18 cellular contexts compared by ENCODE assay signal in genomic region chr1:77228836-77229235, GRCh38. TPM values are rescaled to one million over a fixed set of nuclear protein-coding genes. Genes with fewer than 3 reads are reported as not detected.
DNase-seq lines count a peak whose midpoint lies in the region; TF ChIP-seq lines count a peak whose summit lies in the region.
"Had no signal": no experiment of that assay in that cellular context is flagged by ENCODE, and none has a peak within 500 bp of the region (broad histone marks: within the 10 kb centered on the region; RNA-seq: fewer than 3 reads in every experiment).

No MANE protein-coding gene starts in this region.

- no peak overlapping the region for H3K4me2 ChIP-seq in neuronal stem cell (ENCODE audit: insufficient read depth, low read length, poor library complexity, severe bottlenecking)
- H3K4me2 ChIP-seq: GM23338 had no signal

- no peak overlapping the region for H4K91ac ChIP-seq in neuronal stem cell (ENCODE audit: low read depth, low read length, poor library complexity)

- no peaks in the 10 kb centered on the region for H3K4me1 ChIP-seq in neuronal stem cell (ENCODE audit: control insufficient read depth in 2 of 2, insufficient read depth in 1 of 2, low read depth in 1 of 2, low read length in 2 of 2)
- H3K4me1 ChIP-seq in left ventricle myocardium inferior: no peaks in the 10 kb centered on the region
- H3K4me1 ChIP-seq: SJCRH30 had no signal

- no peak overlapping the region for H2BK120ac ChIP-seq in neuronal stem cell (ENCODE audit: low read depth, low read length)

- peaks cover 0 to 5% of the 10 kb centered on the region in 2 donors for H3K9me3 ChIP-seq in neuronal stem cell (replicated peaks in 1 of 2; ENCODE audit: control insufficient read depth in 2 of 2, insufficient read depth in 1 of 2, low read depth in 1 of 2, low read length in 2 of 2)
- peaks cover 10% of the 10 kb centered on the region for H3K9me3 ChIP-seq in left ventricle myocardium inferior (replicated peaks)
- H3K9me3 ChIP-seq: SJCRH30 had no signal

- H3K27ac Mint-ChIP-seq in Calu3 (ENCODE audit: unreplicated experiment) (peak overlapping the region; percentile 65), progenitor cell of endocrine pancreas (peak overlapping the region; percentile 62)
- H3K27ac Mint-ChIP-seq: B cell; CD4-positive, CD25-positive, alpha-beta regulatory T cell; GM23338 had no signal

- H3K27me3 ChIP-seq in neuronal stem cell (ENCODE audit: control insufficient read depth in 3 of 3, insufficient read depth in 3 of 3, low read depth in 1 of 3, low read length in 3 of 3) (no peaks in the 10 kb centered on the region), left ventricle myocardium inferior (ENCODE audit: low read depth) (no peaks in the 10 kb centered on the region)
- H3K27me3 ChIP-seq: SJCRH30 had no signal

- no peak overlapping the region for H2AK5ac ChIP-seq in neuronal stem cell (ENCODE audit: low read depth, low read length)

- H3K27me3 Mint-ChIP-seq in Calu3 (ENCODE audit: unreplicated experiment) (no peaks in the 10 kb centered on the region), progenitor cell of endocrine pancreas (no peaks in the 10 kb centered on the region)
- H3K27me3 Mint-ChIP-seq: CD4-positive, CD25-positive, alpha-beta regulatory T cell had no signal

- intact Hi-C loops in Calu3 (cut with micrococcal nuclease; ENCODE audit: unreplicated experiment): loop anchor here (10.0 kb wide), 1 partner anchor 306 kb away; no protein-coding TSS in a partner anchor
- intact Hi-C loops in left ventricle myocardium inferior (cut with micrococcal nuclease): no loop called here

- H3K23ac ChIP-seq in neuronal stem cell (ENCODE audit: low read depth, low read length, poor library complexity): no peak overlapping the region

- no peak overlapping the region for H2AFZ ChIP-seq in neuronal stem cell (ENCODE audit: low read length)
- H2AFZ ChIP-seq: GM23338 had no signal

- no peak overlapping the region for H2BK5ac ChIP-seq in neuronal stem cell (ENCODE audit: low read length)

- no peaks in the 10 kb centered on the region for H3K79me1 ChIP-seq in neuronal stem cell (ENCODE audit: low read depth, low read length)

- no peak overlapping the region for H2BK12ac ChIP-seq in neuronal stem cell (ENCODE audit: low read length)

- TF ChIP-seq CTCF in Calu3 (IDR thresholded peaks at IDR 0.05; ENCODE audit: unreplicated experiment) (no peak), progenitor cell of endocrine pancreas (IDR thresholded peaks at IDR 0.05; ENCODE audit: unreplicated experiment) (no peak), left ventricle myocardium inferior (IDR thresholded peaks at IDR 0.05; ENCODE audit: borderline replicate concordance) (no peak)

- H3K9ac ChIP-seq in neuronal stem cell (ENCODE audit: low read depth, low read length, poor library complexity): no peak overlapping the region

- H4K8ac ChIP-seq in neuronal stem cell (ENCODE audit: low read depth, low read length): no peak overlapping the region

- BruUV-seq in Calu3 (replicated peaks; lab: Mats Ljungman, UMichigan): no TSS peak

- no peak overlapping the region for H3K14ac ChIP-seq in neuronal stem cell (ENCODE audit: low read length)

- H3K18ac ChIP-seq in neuronal stem cell (ENCODE audit: low read length): no peak overlapping the region

- H3K27ac ChIP-seq in neuronal stem cell (replicated peaks; ENCODE audit: low read length): no peak overlapping the region
- H3K27ac ChIP-seq in left ventricle myocardium inferior (replicated peaks): no peak overlapping the region
- H3K27ac ChIP-seq: RWPE1, SJCRH30 had no signal

- no peak for DNase-seq in Calu3
- DNase-seq in HT-29 (ENCODE audit: low spot score): peak; percentile 31
- peak; percentile 10 for DNase-seq in astrocyte of the hippocampus (ENCODE audit: low read depth, low spot score)
- no peak for DNase-seq in progenitor cell of endocrine pancreas (ENCODE audit: low spot score, unreplicated experiment)
- DNase-seq in neuronal stem cell (ENCODE audit: low spot score): no peak
- DNase-seq in left ventricle myocardium inferior: no peak
- DNase-seq in dedifferentiated amniotic fluid mesenchymal stem cell (ENCODE audit: extremely low spot score): no peak
- DNase-seq: CD4-positive, CD25-positive, alpha-beta regulatory T cell; KBM-7; NCI-H1436 treated with DMSO at 0.1 percent for 48 hours; NCI-H2081; NCI-H226; NCI-H524 treated with DMSO at 0.1 percent for 48 hours had no signal

- H3K36me3 ChIP-seq in neuronal stem cell (replicated peaks in 1 of 2; ENCODE audit: control insufficient read depth in 2 of 2, insufficient read depth in 2 of 2, low read length in 2 of 2) (peaks cover 0 to 4% of the 10 kb centered on the region in 2 donors), left ventricle myocardium inferior (no peaks in the 10 kb centered on the region)
- H3K36me3 ChIP-seq: SJCRH30 had no signal

- H3K4me3 Mint-ChIP-seq in Calu3 (ENCODE audit: low read depth, unreplicated experiment) (no peak overlapping the region), progenitor cell of endocrine pancreas (ENCODE audit: low read depth) (no peak overlapping the region)
- H3K4me3 Mint-ChIP-seq: B cell; CD4-positive, CD25-positive, alpha-beta regulatory T cell; GM23338 had no signal

- H3K9me3 Mint-ChIP-seq in Calu3 (ENCODE audit: low read depth, unreplicated experiment) (peaks cover 3% of the 10 kb centered on the region), progenitor cell of endocrine pancreas (ENCODE audit: low read depth) (peaks cover 3% of the 10 kb centered on the region)
- H3K9me3 Mint-ChIP-seq: GM23338 had no signal

- H3K4me3 ChIP-seq in neuronal stem cell (ENCODE audit: low read length in 2 of 2): no peak overlapping the region
- no peak overlapping the region for H3K4me3 ChIP-seq in left ventricle myocardium inferior
- H3K4me3 ChIP-seq: GM23338, SJCRH30 had no signal

- H3K4me1 Mint-ChIP-seq in Calu3 (ENCODE audit: low read depth, unreplicated experiment): peaks cover 34% of the 10 kb centered on the region
- peaks cover 14% of the 10 kb centered on the region for H3K4me1 Mint-ChIP-seq in progenitor cell of endocrine pancreas (ENCODE audit: low read depth)
- H3K4me1 Mint-ChIP-seq: B cell had no signal

- H3K36me3 Mint-ChIP-seq in Calu3 (ENCODE audit: insufficient read depth, unreplicated experiment): no peaks in the 10 kb centered on the region
- H3K36me3 Mint-ChIP-seq in progenitor cell of endocrine pancreas (ENCODE audit: insufficient read depth): peaks cover 6% of the 10 kb centered on the region

- no peak overlapping the region for H3K4ac ChIP-seq in neuronal stem cell (ENCODE audit: low read length)

- CTCF ChIA-PET in Calu3 (lab: Charles Lee): no interaction called here

- H2BK15ac ChIP-seq in neuronal stem cell (ENCODE audit: low read length): no peak overlapping the region

RNA-seq across cellular contexts. Expression of gene PIGK, which starts 9.6 kb away (rescaled TPM):
- total RNA-seq in Calu3 (2022) (37.8 and 41.8 TPM in 2 replicates), progenitor cell of endocrine pancreas (22.1 and 22.7 TPM in 2 replicates), left ventricle myocardium inferior (31.1 TPM)
- 4.8 and 6.0 TPM in 2 replicates for total RNA-seq in HT-29 (2014; rRNA removed; shearing (Covaris generic))
- 16.1 TPM for polyA plus RNA-seq in neuronal stem cell (2013, experiment 1 of 2)
- polyA plus RNA-seq in neuronal stem cell (2013, experiment 2 of 2): 15.1 TPM

RNA-seq across cellular contexts. Expression of gene AK5, which starts 53.0 kb away (rescaled TPM):
- total RNA-seq in Calu3 (2022) (0.61 TPM in 1 of 2 replicates, not detected in the other), progenitor cell of endocrine pancreas (4.0 and 4.4 TPM in 2 replicates), left ventricle myocardium inferior (1.0 TPM)
- total RNA-seq in HT-29 (2014; rRNA removed; shearing (Covaris generic)): not detected in 2 replicates
- polyA plus RNA-seq in neuronal stem cell (2013, experiment 1 of 2): 1.8 TPM
- polyA plus RNA-seq in neuronal stem cell (2013, experiment 2 of 2): 2.6 TPM
- total RNA-seq: B cell, OCI-LY7 had no signal

Comparison
In these comparisons a context has a peak if more than half of its experiments do, and no peak if none do; other contexts are left out.
1. DNase-seq: peak in HT-29 (single experiment) and astrocyte of the hippocampus (single experiment); none in Calu3 (single experiment), progenitor cell of endocrine pancreas (single experiment), neuronal stem cell (single experiment), left ventricle myocardium inferior (single experiment) and dedifferentiated amniotic fluid mesenchymal stem cell (single experiment).